ENCODE assay signal across 24 cellular contexts in genomic region chr11:77029829-77030228, GRCh38. TPM values are rescaled to one million over a fixed set of nuclear protein-coding genes. Genes with fewer than 3 reads are reported as not detected.
A peak's percentile ranks its signal among the peaks of the same experiment; 100 is the strongest.
DNase-seq lines count a peak whose midpoint lies in the region; ATAC-seq, FAIRE-seq and TF ChIP-seq lines count a peak whose summit lies in the region.
"Had no signal": no experiment of that assay in that cellular context is flagged by ENCODE, and none has a peak within 500 bp of the region (broad histone marks: within the 10 kb centered on the region; RNA-seq: fewer than 3 reads in every experiment).

No MANE protein-coding gene starts in this region.

- dilution Hi-C loops in endothelial cell of umbilical vein (cut with MboI; ENCODE audit: extremely low pct_ligation_motif_present, low sequenced_read_pairs), result no loop called here

- peaks cover 3% of the 10 kb centered on the region for H3K27me3 Mint-ChIP-seq in type B pancreatic cell

- no peak overlapping the region for H3K9ac ChIP-seq in endothelial cell of umbilical vein (replicated peaks; ENCODE audit: extremely low read depth, insufficient read depth, low read length)

- TSS peak; percentile 9 for BruUV-seq in endothelial cell of umbilical vein (replicated peaks; lab: Mats Ljungman, UMichigan)

- ATAC-seq in left colon, result peak; percentile 80

- H3K9me3 ChIP-seq in endothelial cell of umbilical vein (replicated peaks; ENCODE audit: control insufficient read depth, insufficient read depth, low read length), result no peaks in the 10 kb centered on the region
- H3K9me3 ChIP-seq: Caco-2, SJCRH30 had no signal

- no peaks in the 10 kb centered on the region for H3K79me2 ChIP-seq in endothelial cell of umbilical vein (ENCODE audit: control insufficient read depth, insufficient read depth, low read length)

- no peaks in the 10 kb centered on the region for H3K4me1 Mint-ChIP-seq in type B pancreatic cell (ENCODE audit: unreplicated experiment)

- intact Hi-C loops in endothelial cell of umbilical vein (cut with micrococcal nuclease) (loop anchor here (5.0 kb wide), 1 partner anchor 1142 kb away; no protein-coding TSS in a partner anchor), left colon (cut with DNase I, micrococcal nuclease) (no loop called here)

- H3K9me1 ChIP-seq in endothelial cell of umbilical vein (replicated peaks; ENCODE audit: control insufficient read depth, extremely low read depth, insufficient read depth, low read length), result no peaks in the 10 kb centered on the region

- FAIRE-seq in endothelial cell of umbilical vein (lab: Jason Lieb, UNC), result no peak
- FAIRE-seq: A204.1, GM12891, GM18507 had no signal

- H3K4me3 ChIP-seq in endothelial cell of umbilical vein (replicated peaks in 1 of 3; ENCODE audit: insufficient read depth in 1 of 3, low read depth in 1 of 3, low read length in 3 of 3), result no peak overlapping the region
- H3K4me3 ChIP-seq: SJCRH30 had no signal

- DNase-seq in LoVo (ENCODE audit: low spot score) (peak; percentile 7), endothelial cell of umbilical vein (ENCODE audit: low read depth, low spot score) (no peak), left colon (peak; percentile 49 to 79), type B pancreatic cell (ENCODE audit: extremely low spot score, unreplicated experiment) (no peak), T-helper 1 cell (no peak), DMS79 (lab: John Stamatoyannopoulos, UW) (no peak), mucosa of gallbladder (ENCODE audit: low spot score) (no peak)
- DNase-seq: Caco-2; CD4-positive, alpha-beta T cell; DMS153; EL; NCI-H1417 treated with DMSO at 0.1 percent for 48 hours; NCI-H187 treated with DMSO at 0.1 percent for 48 hours; NCI-H226; NCI-H524; SJCRH30 had no signal

- no peaks in the 10 kb centered on the region for H3K36me3 ChIP-seq in endothelial cell of umbilical vein (ENCODE audit: control insufficient read depth in 2 of 2, extremely low read depth in 1 of 2, insufficient read depth in 2 of 2, low read length in 2 of 2)
- H3K36me3 ChIP-seq: SJCRH30 had no signal

- H3K4me2 ChIP-seq in endothelial cell of umbilical vein (ENCODE audit: insufficient read depth, low read length), result no peak overlapping the region

- H3K36me3 Mint-ChIP-seq in type B pancreatic cell, result no peaks in the 10 kb centered on the region

- peak overlapping the region; percentile 67 for H3K27ac Mint-ChIP-seq in type B pancreatic cell
- H3K27ac Mint-ChIP-seq: CD4-positive, alpha-beta T cell had no signal

- H2AFZ ChIP-seq in endothelial cell of umbilical vein (ENCODE audit: low read depth, low read length), result no peak overlapping the region

- CTCF ChIA-PET in endothelial cell of umbilical vein (lab: Charles Lee), result interaction anchor here (4.5 kb wide), 1 partner anchor 110 kb away, joined by 18 read pairs; no protein-coding TSS in a partner anchor

- H4K20me1 ChIP-seq in endothelial cell of umbilical vein (replicated peaks; ENCODE audit: control insufficient read depth, extremely low read depth, insufficient read depth, low read length), result no peaks in the 10 kb centered on the region

- POLR2A ChIA-PET in endothelial cell of umbilical vein (lab: Charles Lee), result no interaction called here

- no peak overlapping the region for H3K27ac ChIP-seq in endothelial cell of umbilical vein (ENCODE audit: insufficient read depth, low read depth, low read length)
- H3K27ac ChIP-seq: RWPE1, SJCRH30 had no signal

- peaks cover 9 to 11% of the 10 kb centered on the region in 2 experiments for H3K27me3 ChIP-seq in endothelial cell of umbilical vein (ENCODE audit: control insufficient read depth in 2 of 2, insufficient read depth in 2 of 2, low read length in 2 of 2)
- H3K27me3 ChIP-seq: SJCRH30 had no signal

- H3K4me3 Mint-ChIP-seq in type B pancreatic cell, result no peak overlapping the region
- H3K4me3 Mint-ChIP-seq: CD4-positive, alpha-beta T cell had no signal

- H3K9me3 Mint-ChIP-seq in type B pancreatic cell, result no peaks in the 10 kb centered on the region
- H3K9me3 Mint-ChIP-seq: CD4-positive, alpha-beta T cell had no signal

- no peaks in the 10 kb centered on the region for H3K4me1 ChIP-seq in endothelial cell of umbilical vein (ENCODE audit: control insufficient read depth, extremely low read depth, insufficient read depth, low read length)
- H3K4me1 ChIP-seq: SJCRH30 had no signal

- TF ChIP-seq CTCF in endothelial cell of umbilical vein (IDR thresholded peaks at IDR 0.05; ENCODE audit: extremely low read depth in 1 of 2, insufficient read depth in 1 of 2, low read depth in 1 of 2, low read length in 2 of 2) (no peak), type B pancreatic cell (conservative IDR thresholded peaks at IDR 0.05) (no peak)

- TF ChIP-seq POLR2A in endothelial cell of umbilical vein (IDR thresholded peaks at IDR 0.05; ENCODE audit: low read depth, low read length), result no peak

TF ChIP-seq in endothelial cell of umbilical vein, 7 proteins besides CTCF, POLR2A, EP300 and RAD21:
- no peak for TF ChIP-seq MYC (IDR thresholded peaks at IDR 0.05; ENCODE audit: low read depth, low read length)
- no peak for TF ChIP-seq POLR2AphosphoS5 (IDR thresholded peaks at IDR 0.05; ENCODE audit: insufficient read depth, low read depth, low read length)
- no peak for TF ChIP-seq EZH2 (IDR thresholded peaks at IDR 0.05; ENCODE audit: borderline replicate concordance, low read depth, low read length, severe bottlenecking)
- TF ChIP-seq MAX (IDR thresholded peaks at IDR 0.05; ENCODE audit: insufficient read depth, insufficient read length), result no peak
- TF ChIP-seq JUN (IDR thresholded peaks at IDR 0.05; ENCODE audit: borderline replicate concordance, insufficient read depth, insufficient read length, low read depth), result no peak
- TF ChIP-seq FOS (IDR thresholded peaks at IDR 0.05; ENCODE audit: borderline replicate concordance, insufficient read depth, low read length), result no peak
- TF ChIP-seq GATA2 (IDR thresholded peaks at IDR 0.05; ENCODE audit: insufficient read depth, insufficient read length, low read depth, low read length), result no peak
TF ChIP-seq in endothelial cell of umbilical vein: peak in this region for 0.

RNA-seq across cellular contexts. Expression of gene B3GNT6, which starts 4.4 kb away (rescaled TPM):
- total RNA-seq in endothelial cell of umbilical vein, result not detected in 2 replicates
- not detected in 2 replicates for polyA plus RNA-seq in endothelial cell of umbilical vein
- polyA plus RNA-seq in endothelial cell of umbilical vein (2011; cell fraction: cytosol; rRNA removed), result not detected in 2 replicates
- polyA plus RNA-seq in endothelial cell of umbilical vein (2011; cell fraction: nucleus; rRNA removed), result not detected in 2 replicates
- not detected in 2 replicates for polyA plus RNA-seq in endothelial cell of umbilical vein (2012)
- polyA minus RNA-seq in endothelial cell of umbilical vein, result not detected in 2 replicates
- not detected for polyA minus RNA-seq in endothelial cell of umbilical vein (2011; cell fraction: cytosol; rRNA and poly(A)+ RNA removed)
- polyA minus RNA-seq in endothelial cell of umbilical vein (2011; cell fraction: nucleus; rRNA and poly(A)+ RNA removed), result not detected in 2 replicates
- 100 to 1,000 TPM; 107 to 134 TPM for total RNA-seq in left colon
- 0.29 and 0.39 TPM in 2 replicates for total RNA-seq in type B pancreatic cell (ENCODE audit: low replicate concordance)
- not detected for total RNA-seq in mucosa of gallbladder
- total RNA-seq: Caco-2; CD4-positive, alpha-beta T cell; H4; HT1080; MCF 10A; SJCRH30 had no signal
- polyA plus RNA-seq: BJ had no signal

RNA-seq across cellular contexts. Expression of gene CAPN5, which starts 36.9 kb away (rescaled TPM):
- total RNA-seq in endothelial cell of umbilical vein (14.3 and 15.0 TPM in 2 replicates), left colon (100 to 1,000 TPM; 219 to 339 TPM), type B pancreatic cell (ENCODE audit: low replicate concordance) (17.9 and 18.8 TPM in 2 replicates), mucosa of gallbladder (197 TPM)
- 16.6 and 17.0 TPM in 2 replicates for polyA plus RNA-seq in endothelial cell of umbilical vein
- 9.6 and 11.1 TPM in 2 replicates for polyA plus RNA-seq in endothelial cell of umbilical vein (2011; cell fraction: cytosol; rRNA removed)
- polyA plus RNA-seq in endothelial cell of umbilical vein (2011; cell fraction: nucleus; rRNA removed), result 36.2 and 38.8 TPM in 2 replicates
- 18.8 and 22.0 TPM in 2 replicates for polyA plus RNA-seq in endothelial cell of umbilical vein (2012)
- 10.2 and 11.7 TPM in 2 replicates for polyA minus RNA-seq in endothelial cell of umbilical vein
- not detected for polyA minus RNA-seq in endothelial cell of umbilical vein (2011; cell fraction: cytosol; rRNA and poly(A)+ RNA removed)
- 9.4 and 11.9 TPM in 2 replicates for polyA minus RNA-seq in endothelial cell of umbilical vein (2011; cell fraction: nucleus; rRNA and poly(A)+ RNA removed)

Comparison
In these comparisons a context has a peak if more than half of its experiments do, and no peak if none do; other contexts are left out.
1. DNase-seq: peak in LoVo (single experiment) and left colon (2 of 2); none in endothelial cell of umbilical vein (single experiment), type B pancreatic cell (single experiment), T-helper 1 cell (0 of 5), DMS79 (single experiment) and mucosa of gallbladder (single experiment).
2. RNA of gene B3GNT6, which starts 4.4 kb away (total RNA-seq): 107 to 134 TPM in left colon; 0.29 to 0.39 TPM in type B pancreatic cell, not detected in endothelial cell of umbilical vein and not detected in mucosa of gallbladder (single experiment); every median in the first group is over 10 times any median in the second.
3. RNA of gene CAPN5, which starts 36.9 kb away (total RNA-seq): 219 to 339 TPM in left colon and 197 TPM in mucosa of gallbladder (single experiment); 17.9 to 18.8 TPM in type B pancreatic cell and 14.3 to 15.0 TPM in endothelial cell of umbilical vein; every median in the first group is over 10 times any median in the second.